Comparison of ENCODE assay signal across 21 cellular contexts in genomic region chr12:29700761-29701481, GRCh38.
DNase-seq lines count a peak whose midpoint lies in the region; ATAC-seq and TF ChIP-seq lines count a peak whose summit lies in the region.
"Had no signal": no experiment of that assay in that cellular context is flagged by ENCODE, and none has a peak within 500 bp of the region (broad histone marks: within the 10 kb centered on the region; RNA-seq: fewer than 3 reads in every experiment).

No MANE protein-coding gene starts in this region.

- H3K4me1 ChIP-seq in A673 (ENCODE audit: insufficient read depth, low read length, poor library complexity, severe bottlenecking): peaks cover 23% of the 10 kb centered on the region
- H3K4me1 ChIP-seq in IMR-90 (ENCODE audit: control insufficient read depth, insufficient read depth, low read length): peaks cover 4% of the 10 kb centered on the region; the same call in 1 of the 2 replicates

- WGBS in IMR-90 (ENCODE audit: extremely low coverage in 2 of 2, insufficient read length in 1 of 2), 2 experiments: no CpG with 5 or more reads among the region's 6 CpGs

- no peak overlapping the region for H4K8ac ChIP-seq in IMR-90 (ENCODE audit: low read depth in 2 of 2, low read length in 2 of 2)

- H3K18ac ChIP-seq in IMR-90 (ENCODE audit: low read depth, low read length): no peak overlapping the region; the same call in 1 of the 2 replicates

- no peak overlapping the region for H3K4me2 ChIP-seq in IMR-90 (ENCODE audit: low read depth, low read length)
- H3K4me2 ChIP-seq: BLaER1 had no signal

- no peak overlapping the region for H4K5ac ChIP-seq in IMR-90 (ENCODE audit: low read depth, low read length)

- H4K91ac ChIP-seq in IMR-90 (ENCODE audit: insufficient read depth, low read depth, low read length): no peak overlapping the region

- peaks cover 5% of the 10 kb centered on the region for H3K9me1 ChIP-seq in IMR-90 (ENCODE audit: insufficient read depth, low read length)

- no peaks in the 10 kb centered on the region for H3K36me3 ChIP-seq in A673 (ENCODE audit: insufficient read depth, low read length, poor library complexity, severe bottlenecking)
- peaks cover 9% of the 10 kb centered on the region for H3K36me3 ChIP-seq in IMR-90 (ENCODE audit: control insufficient read depth, insufficient read depth, low read length)
- H3K36me3 ChIP-seq: BLaER1, MG63 had no signal

- no peak overlapping the region for H3K56ac ChIP-seq in IMR-90 (ENCODE audit: extremely low read depth, insufficient read depth, low read length)

- H3K36me3 Mint-ChIP-seq in chondrocyte (ENCODE audit: low read depth): no peaks in the 10 kb centered on the region
- no peaks in the 10 kb centered on the region for H3K36me3 Mint-ChIP-seq in nephron (ENCODE audit: low read depth)
- H3K36me3 Mint-ChIP-seq in activated naive CD8-positive, alpha-beta T cell treated with anti-CD3 and anti-CD28 coated beads for 36 hours: no peaks in the 10 kb centered on the region
- H3K36me3 Mint-ChIP-seq: IgD-negative memory B cell had no signal

- TF ChIP-seq CTCF in A673 (conservative IDR thresholded peaks at IDR 0.05; ENCODE audit: low read depth, low read length) (no peak), IMR-90 (conservative IDR thresholded peaks at IDR 0.05; ENCODE audit: low read depth, low read length) (no peak), chondrocyte (IDR thresholded peaks at IDR 0.05) (no peak), nephron (IDR thresholded peaks at IDR 0.05; ENCODE audit: unreplicated experiment in 3 of 3) (no peak)

- H2AK9ac ChIP-seq in IMR-90 (replicated peaks; ENCODE audit: low read depth, low read length, poor library complexity): no peak overlapping the region

- H3K9me3 ChIP-seq in A673 (ENCODE audit: low read depth, low read length, poor library complexity, severe bottlenecking): no peaks in the 10 kb centered on the region
- H3K9me3 ChIP-seq in IMR-90 (ENCODE audit: control insufficient read depth, insufficient read depth, low read length): no peaks in the 10 kb centered on the region
- H3K9me3 ChIP-seq: BLaER1, MG63 had no signal

- peak overlapping the region; percentile 58 for H3K27ac Mint-ChIP-seq in chondrocyte (ENCODE audit: unreplicated experiment)
- peak overlapping the region; percentile 50 to 80 (median 75) for H3K27ac Mint-ChIP-seq in nephron
- no peak overlapping the region for H3K27ac Mint-ChIP-seq in activated naive CD8-positive, alpha-beta T cell treated with anti-CD3 and anti-CD28 coated beads for 36 hours
- H3K27ac Mint-ChIP-seq: HFFc6, IgD-negative memory B cell had no signal

- H4K20me1 ChIP-seq in IMR-90 (ENCODE audit: insufficient read depth, low read length): no peaks in the 10 kb centered on the region
- H4K20me1 ChIP-seq: BLaER1 had no signal

- H3K9ac ChIP-seq in IMR-90 (ENCODE audit: low read depth, low read length): no peak overlapping the region
- H3K9ac ChIP-seq: BLaER1 had no signal

- H2AK5ac ChIP-seq in IMR-90 (ENCODE audit: low read depth, low read length): no peak overlapping the region

- intact Hi-C loops in A673 (cut with micrococcal nuclease; ENCODE audit: unreplicated experiment): no loop called here
- intact Hi-C loops in IMR-90 (cut with micrococcal nuclease): no loop called here

- H2BK120ac ChIP-seq in IMR-90 (ENCODE audit: low read depth, low read length): no peak overlapping the region

- H3K4me3 Mint-ChIP-seq in chondrocyte (ENCODE audit: unreplicated experiment): no peak overlapping the region
- H3K4me3 Mint-ChIP-seq in nephron: no peak overlapping the region
- no peak overlapping the region for H3K4me3 Mint-ChIP-seq in activated naive CD8-positive, alpha-beta T cell treated with anti-CD3 and anti-CD28 coated beads for 36 hours
- H3K4me3 Mint-ChIP-seq: HFFc6, IgD-negative memory B cell had no signal

- peaks cover 25% of the 10 kb centered on the region for H3K4me1 Mint-ChIP-seq in chondrocyte (ENCODE audit: low read depth)
- peaks cover 32% of the 10 kb centered on the region for H3K4me1 Mint-ChIP-seq in nephron
- no peaks in the 10 kb centered on the region for H3K4me1 Mint-ChIP-seq in activated naive CD8-positive, alpha-beta T cell treated with anti-CD3 and anti-CD28 coated beads for 36 hours
- H3K4me1 Mint-ChIP-seq: IgD-negative memory B cell had no signal

- H2BK15ac ChIP-seq in IMR-90 (ENCODE audit: low read depth, low read length): no peak overlapping the region

- peak; percentile 38 for ATAC-seq in IMR-90 (ENCODE audit: low read depth)
- no peak for ATAC-seq in HG02981 (IDR thresholded peaks at IDR 0.05; ENCODE audit: unreplicated experiment)
- ATAC-seq in HG03095 (IDR thresholded peaks at IDR 0.05; ENCODE audit: unreplicated experiment): no peak
- ATAC-seq: Right ventricle myocardium inferior had no signal

- H3K4me3 ChIP-seq in A673 (ENCODE audit: low read depth, low read length, poor library complexity, severe bottlenecking) (no peak overlapping the region), IMR-90 (ENCODE audit: insufficient read depth, low read depth, low read length) (no peak overlapping the region)
- H3K4me3 ChIP-seq: BLaER1, MG63 had no signal

- H3K27me3 ChIP-seq in A673 (replicated peaks; ENCODE audit: insufficient read depth, low read depth, low read length, poor library complexity) (peaks cover 42% of the 10 kb centered on the region), IMR-90 (ENCODE audit: control insufficient read depth, insufficient read depth, low read length) (no peaks in the 10 kb centered on the region)
- H3K27me3 ChIP-seq: BLaER1, MG63 had no signal

- no peak overlapping the region for H3K23ac ChIP-seq in IMR-90 (ENCODE audit: low read depth, low read length)

- no peak overlapping the region for H3K4ac ChIP-seq in IMR-90 (ENCODE audit: low read depth, low read length)

- H3K9me3 Mint-ChIP-seq in chondrocyte (ENCODE audit: low read depth): no peaks in the 10 kb centered on the region
- no peaks in the 10 kb centered on the region for H3K9me3 Mint-ChIP-seq in nephron
- H3K9me3 Mint-ChIP-seq in activated naive CD8-positive, alpha-beta T cell treated with anti-CD3 and anti-CD28 coated beads for 36 hours: no peaks in the 10 kb centered on the region

- H3K27me3 Mint-ChIP-seq in chondrocyte (ENCODE audit: low read depth) (no peaks in the 10 kb centered on the region), nephron (ENCODE audit: low read depth) (no peaks in the 10 kb centered on the region)
- H3K27me3 Mint-ChIP-seq in activated naive CD8-positive, alpha-beta T cell treated with anti-CD3 and anti-CD28 coated beads for 36 hours: peaks cover 3% of the 10 kb centered on the region

- peak overlapping the region; percentile 21; the same call in 1 of the 2 replicates for H3K14ac ChIP-seq in IMR-90 (replicated peaks; ENCODE audit: low read depth, low read length)

- POLR2A ChIA-PET in A673 (lab: Charles Lee; ENCODE audit: low non-redundant PET): no interaction called here
- POLR2A ChIA-PET in IMR-90 (lab: Charles Lee; ENCODE audit: unreplicated experiment): no interaction called here

- no peak overlapping the region for H2AFZ ChIP-seq in IMR-90 (replicated peaks; ENCODE audit: low read length, poor library complexity)

- no peak overlapping the region for H2BK20ac ChIP-seq in IMR-90 (ENCODE audit: low read depth, low read length)

- CTCF ChIA-PET in A673 (lab: Charles Lee) (no interaction called here), IMR-90 (lab: Yijun Ruan, JAX) (interaction anchor here (0.6 kb wide), 1 partner anchor 42 kb away, joined by 4 read pairs; no protein-coding TSS in a partner anchor)

- H3K79me1 ChIP-seq in IMR-90 (ENCODE audit: low read depth in 1 of 2, low read length in 2 of 2): no peaks in the 10 kb centered on the region; a peak in 1 of 4 replicates

- H3K27ac ChIP-seq in A673 (ENCODE audit: low read depth, low read length, poor library complexity, severe bottlenecking) (no peak overlapping the region), IMR-90 (ENCODE audit: insufficient read depth, low read length) (peak overlapping the region; percentile 5; the same call in 1 of the 2 replicates)
- H3K27ac ChIP-seq: BLaER1, HL-60 had no signal

- no peak for TF ChIP-seq POLR2A in IMR-90 (IDR thresholded peaks at IDR 0.05; ENCODE audit: low read depth, low read length)

- no peak for TF ChIP-seq RAD21 in IMR-90 (IDR thresholded peaks at IDR 0.05; ENCODE audit: low read length)

- in situ Hi-C loops in IMR-90 (cut with MboI; ENCODE audit: low sequenced_read_pairs): no loop called here

- dilution Hi-C loops in IMR-90 (cut with HindIII; ENCODE audit: low sequenced_read_pairs, unreplicated experiment): no loop called here

- H2BK5ac ChIP-seq in IMR-90 (ENCODE audit: low read depth, low read length, poor library complexity, severe bottlenecking): no peak overlapping the region

- peak; percentile 41 for DNase-seq in A673 (ENCODE audit: low spot score)
- DNase-seq in IMR-90: no peak
- DNase-seq in chondrocyte (ENCODE audit: low spot score): no peak
- no peak for DNase-seq in activated naive CD8-positive, alpha-beta T cell treated with anti-CD3 and anti-CD28 coated beads for 36 hours
- DNase-seq in NCI-H2107 treated with DMSO at 0.1 percent for 48 hours (lab: John Stamatoyannopoulos, UW; ENCODE audit: unreplicated experiment): no peak
- DNase-seq: DMS79 treated with DMSO at 0.1 percent for 48 hours, HFFc6, Karpas-422, MG63, NCI-H1048, NCI-H1436 treated with DMSO at 0.1 percent for 48 hours, NCI-H2029, NCI-H2171 treated with DMSO at 0.1 percent for 48 hours, NCI-H446 treated with DMSO at 0.1 percent for 48 hours had no signal

- BruUV-seq in A673 (replicated peaks; lab: Mats Ljungman, UMichigan) (no TSS peak), IMR-90 (replicated peaks; lab: Mats Ljungman, UMichigan) (no TSS peak)

TF ChIP-seq in IMR-90, 13 proteins besides CTCF, POLR2A, EP300 and RAD21 (continues in another document):
- TF ChIP-seq RCOR1 (IDR thresholded peaks at IDR 0.05; ENCODE audit: insufficient replicate concordance, low read length) (no peak), BHLHE40 (IDR thresholded peaks at IDR 0.05; ENCODE audit: low read depth, low read length) (no peak), ELK1 (IDR thresholded peaks at IDR 0.05; ENCODE audit: borderline replicate concordance, low read depth, low read length) (no peak), NFE2L2 (IDR thresholded peaks at IDR 0.05; ENCODE audit: low read depth, low read length) (no peak), FOS (IDR thresholded peaks at IDR 0.05; ENCODE audit: low read depth, low read length) (no peak)
